In genomic region chr15:26376243-26376642, GRCh38 we compare ENCODE assay signal across 19 cellular contexts.
DNase-seq lines count a peak whose midpoint lies in the region; ATAC-seq, FAIRE-seq and TF ChIP-seq lines count a peak whose summit lies in the region.
"Had no signal": no experiment of that assay in that cellular context is flagged by ENCODE, and none has a peak within 500 bp of the region (broad histone marks: within the 10 kb centered on the region; RNA-seq: fewer than 3 reads in every experiment).

No MANE protein-coding gene starts in this region.

- no peak for FAIRE-seq in bronchial epithelial cell (lab: Jason Lieb, UNC)
- FAIRE-seq: HepG2, HTR-8/SVneo had no signal

- H3K27ac Mint-ChIP-seq in activated T-helper 2 cell treated with anti-CD3 and anti-CD28 coated beads, Interferon-gamma antibody, Interleukin-2, Interleukin-4, amounts not matched to agents 10 μg/mL and 5 μg/mL and 100 μg/mL, durations not matched to agents 14 hours and 24 hours and 36 hours = no peak overlapping the region
- H3K27ac Mint-ChIP-seq: CD4-positive, CD25-positive, alpha-beta regulatory T cell; H9 had no signal

- H3K27me3 ChIP-seq in bronchial epithelial cell (ENCODE audit: control insufficient read depth, insufficient read depth, low read length) = no peaks in the 10 kb centered on the region
- H3K27me3 ChIP-seq: BLaER1 treated with 17β-estradiol and CSF1 and Interleukin-3, amounts not matched to agents 10 nM and 100 nM had no signal

- TF ChIP-seq CTCF in bronchial epithelial cell (IDR thresholded peaks at IDR 0.05; ENCODE audit: insufficient read depth, low read length, severe bottlenecking) = no peak

- intact Hi-C loops in activated T-helper 2 cell treated with anti-CD3 and anti-CD28 coated beads, Interferon-gamma antibody, Interleukin-2, Interleukin-4, amounts not matched to agents 10 μg/mL and 5 μg/mL and 100 μg/mL, durations not matched to agents 14 hours and 24 hours and 36 hours (cut with micrococcal nuclease) = no loop called here

- no peaks in the 10 kb centered on the region for H3K4me1 Mint-ChIP-seq in activated T-helper 2 cell treated with anti-CD3 and anti-CD28 coated beads, Interferon-gamma antibody, Interleukin-2, Interleukin-4, amounts not matched to agents 10 μg/mL and 5 μg/mL and 100 μg/mL, durations not matched to agents 14 hours and 24 hours and 36 hours (ENCODE audit: low read depth)
- H3K4me1 Mint-ChIP-seq: CD4-positive, CD25-positive, alpha-beta regulatory T cell had no signal

- no peaks in the 10 kb centered on the region for H3K27me3 Mint-ChIP-seq in activated T-helper 2 cell treated with anti-CD3 and anti-CD28 coated beads, Interferon-gamma antibody, Interleukin-2, Interleukin-4, amounts not matched to agents 10 μg/mL and 5 μg/mL and 100 μg/mL, durations not matched to agents 14 hours and 24 hours and 36 hours (ENCODE audit: low read depth)
- H3K27me3 Mint-ChIP-seq: CD4-positive, CD25-positive, alpha-beta regulatory T cell had no signal

- DNase-seq in Ammon's horn (ENCODE audit: low spot score) (peak; percentile 43), Daoy (ENCODE audit: low read depth) (peak; percentile 40), bronchial epithelial cell (ENCODE audit: low read depth) (peak; percentile 0), superior temporal gyrus (ENCODE audit: extremely low spot score) (peak; percentile 65)
- no peak for DNase-seq in activated T-helper 2 cell treated with anti-CD3 and anti-CD28 coated beads, Interferon-gamma antibody, Interleukin-2, Interleukin-4, amounts not matched to agents 10 μg/mL and 5 μg/mL and 100 μg/mL, durations not matched to agents 14 hours and 24 hours and 36 hours (ENCODE audit: low spot score)
- DNase-seq: 8988T; AML-193; Calu3; CD4-positive, CD25-positive, alpha-beta regulatory T cell; DMS153; DND-41; GF-D8; GOT3; H9 had no signal

- H3K4me3 Mint-ChIP-seq in activated T-helper 2 cell treated with anti-CD3 and anti-CD28 coated beads, Interferon-gamma antibody, Interleukin-2, Interleukin-4, amounts not matched to agents 10 μg/mL and 5 μg/mL and 100 μg/mL, durations not matched to agents 14 hours and 24 hours and 36 hours (ENCODE audit: low read depth) = no peak overlapping the region
- H3K4me3 Mint-ChIP-seq: CD4-positive, CD25-positive, alpha-beta regulatory T cell; H9 had no signal

- no peaks in the 10 kb centered on the region for H3K36me3 Mint-ChIP-seq in activated T-helper 2 cell treated with anti-CD3 and anti-CD28 coated beads, Interferon-gamma antibody, Interleukin-2, Interleukin-4, amounts not matched to agents 10 μg/mL and 5 μg/mL and 100 μg/mL, durations not matched to agents 14 hours and 24 hours and 36 hours (ENCODE audit: low read depth)
- H3K36me3 Mint-ChIP-seq: CD4-positive, CD25-positive, alpha-beta regulatory T cell had no signal

- H3K36me3 ChIP-seq in bronchial epithelial cell (ENCODE audit: control insufficient read depth, insufficient read depth, low read length) = no peaks in the 10 kb centered on the region
- H3K36me3 ChIP-seq: BLaER1 treated with 17β-estradiol and CSF1 and Interleukin-3, amounts not matched to agents 10 nM and 100 nM had no signal

- ATAC-seq in HG02759 (IDR thresholded peaks at IDR 0.05; ENCODE audit: unreplicated experiment) (no peak), GM19455 (IDR thresholded peaks at IDR 0.05; ENCODE audit: unreplicated experiment) (no peak)
- ATAC-seq: HepG2 had no signal

- H3K9me3 Mint-ChIP-seq in activated T-helper 2 cell treated with anti-CD3 and anti-CD28 coated beads, Interferon-gamma antibody, Interleukin-2, Interleukin-4, amounts not matched to agents 10 μg/mL and 5 μg/mL and 100 μg/mL, durations not matched to agents 14 hours and 24 hours and 36 hours = peaks cover 69% of the 10 kb centered on the region

- H3K4me3 ChIP-seq in bronchial epithelial cell (ENCODE audit: low read depth, low read length) = no peak overlapping the region
- H3K4me3 ChIP-seq: BLaER1 treated with 17β-estradiol and CSF1 and Interleukin-3, amounts not matched to agents 10 nM and 100 nM had no signal
